In the genomic region with DNA sequence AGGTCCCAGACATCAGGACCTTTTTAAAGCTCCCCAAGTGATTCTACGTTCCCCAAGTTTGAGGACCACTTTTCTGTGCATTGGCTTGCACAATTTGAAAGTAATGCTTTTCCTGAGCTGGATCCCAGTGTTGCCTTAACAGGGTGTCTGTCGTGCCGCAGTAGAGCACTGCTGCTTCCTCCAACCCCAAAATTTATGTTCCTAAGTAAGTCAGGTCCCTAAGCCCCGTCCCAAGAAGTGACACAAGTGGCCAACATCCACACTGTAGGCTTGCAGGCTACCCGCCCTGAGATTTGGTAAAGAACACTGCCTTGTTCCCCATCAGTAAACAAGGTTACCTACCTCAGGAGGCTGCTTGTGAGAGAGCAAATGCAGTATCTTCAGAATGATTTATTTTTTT, we compare ENCODE assay signal across 2 cellular contexts.
TF ChIP-seq lines count a peak whose summit lies in the region.

No MANE protein-coding gene starts in this region.

TF ChIP-seq in HepG2, 621 proteins besides CTCF, POLR2A, EP300 and RAD21:
- no peak for TF ChIP-seq SNAI1 (CRISPR knock-in tag; IDR thresholded peaks at IDR 0.05; ENCODE audit: borderline replicate concordance)
- no peak for TF ChIP-seq FOXA1 (IDR thresholded peaks at IDR 0.05)
- 0 out of 2 replicates have a peak, but pooled peaks have one; percentile 23 for TF ChIP-seq FOXA1 (CRISPR knock-in tag; IDR thresholded peaks at IDR 0.05)
- TF ChIP-seq ZNF264 (CRISPR knock-in tag; IDR thresholded peaks at IDR 0.05): no peak
- peak; percentile 92 for TF ChIP-seq RBM22 (optimal IDR thresholded peaks at IDR 0.05; ENCODE audit: low read length)
- no peak for TF ChIP-seq ZNF83 (CRISPR knock-in tag; IDR thresholded peaks at IDR 0.05; ENCODE audit: borderline replicate concordance)
- peak; percentile 74; the same call in 1 of the 2 replicates for TF ChIP-seq ZC3H13 (CRISPR knock-in tag; IDR thresholded peaks at IDR 0.05)
- TF ChIP-seq AHR (CRISPR knock-in tag; IDR thresholded peaks at IDR 0.05): no peak

TF ChIP-seq in WTC11, 78 proteins besides CTCF, POLR2A, EP300 and RAD21:
- TF ChIP-seq RORB (CRISPR knock-in tag; IDR thresholded peaks at IDR 0.05) (no peak), NR3C1 (CRISPR knock-in tag; conservative IDR thresholded peaks at IDR 0.05; ENCODE audit: low read depth) (no peak), ETV6 (CRISPR knock-in tag; IDR thresholded peaks at IDR 0.05) (no peak), NFYB (CRISPR knock-in tag; conservative IDR thresholded peaks at IDR 0.05; ENCODE audit: low read depth) (no peak), FOXK1 (CRISPR knock-in tag; IDR thresholded peaks at IDR 0.05) (no peak)
- TF ChIP-seq, protein P1, sequence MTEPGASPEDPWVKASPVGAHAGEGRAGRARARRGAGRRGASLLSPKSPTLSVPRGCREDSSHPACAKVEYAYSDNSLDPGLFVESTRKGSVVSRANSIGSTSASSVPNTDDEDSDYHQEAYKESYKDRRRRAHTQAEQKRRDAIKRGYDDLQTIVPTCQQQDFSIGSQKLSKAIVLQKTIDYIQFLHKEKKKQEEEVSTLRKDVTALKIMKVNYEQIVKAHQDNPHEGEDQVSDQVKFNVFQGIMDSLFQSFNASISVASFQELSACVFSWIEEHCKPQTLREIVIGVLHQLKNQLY (CRISPR knock-in tag; IDR thresholded peaks at IDR 0.05): no peak
- TF ChIP-seq, protein P2, sequence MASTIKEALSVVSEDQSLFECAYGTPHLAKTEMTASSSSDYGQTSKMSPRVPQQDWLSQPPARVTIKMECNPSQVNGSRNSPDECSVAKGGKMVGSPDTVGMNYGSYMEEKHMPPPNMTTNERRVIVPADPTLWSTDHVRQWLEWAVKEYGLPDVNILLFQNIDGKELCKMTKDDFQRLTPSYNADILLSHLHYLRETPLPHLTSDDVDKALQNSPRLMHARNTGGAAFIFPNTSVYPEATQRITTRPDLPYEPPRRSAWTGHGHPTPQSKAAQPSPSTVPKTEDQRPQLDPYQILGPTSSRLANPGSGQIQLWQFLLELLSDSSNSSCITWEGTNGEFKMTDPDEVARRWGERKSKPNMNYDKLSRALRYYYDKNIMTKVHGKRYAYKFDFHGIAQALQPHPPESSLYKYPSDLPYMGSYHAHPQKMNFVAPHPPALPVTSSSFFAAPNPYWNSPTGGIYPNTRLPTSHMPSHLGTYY (CRISPR knock-in tag; IDR thresholded peaks at IDR 0.05): no peak
- TF ChIP-seq, protein P3, sequence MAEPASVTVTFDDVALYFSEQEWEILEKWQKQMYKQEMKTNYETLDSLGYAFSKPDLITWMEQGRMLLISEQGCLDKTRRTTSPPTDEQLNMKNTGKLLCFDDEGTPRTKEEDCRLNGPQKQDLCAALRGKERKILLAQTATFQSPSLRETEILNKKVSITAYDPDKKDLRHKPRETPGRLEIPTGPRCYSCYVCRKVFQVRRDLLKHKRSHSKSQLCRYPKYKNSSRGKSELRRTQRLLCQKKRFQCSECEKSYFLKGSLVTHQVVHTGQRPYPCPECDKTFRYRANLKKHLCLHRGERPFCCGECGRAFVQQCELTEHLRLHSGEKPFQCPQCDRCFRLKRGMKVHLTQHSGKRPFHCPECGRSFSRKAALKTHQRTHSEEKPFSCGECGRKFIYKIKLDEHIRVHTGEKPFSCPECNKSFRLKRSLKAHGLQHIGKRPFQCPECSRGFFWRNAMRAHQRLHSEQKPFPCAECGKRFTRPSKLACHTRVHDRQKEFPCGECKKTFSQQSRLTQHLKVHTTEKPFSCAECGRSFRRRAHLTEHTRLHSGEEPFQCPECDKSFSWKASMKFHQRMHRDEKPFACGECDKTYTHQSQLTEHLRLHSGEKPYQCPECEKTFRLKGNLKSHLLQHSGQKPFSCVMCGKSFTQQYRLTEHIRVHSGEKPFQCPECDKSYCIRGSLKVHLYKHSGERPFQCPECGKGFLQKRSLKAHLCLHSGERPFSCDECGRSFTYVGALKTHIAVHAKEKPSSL (CRISPR knock-in tag; conservative IDR thresholded peaks at IDR 0.05): no peak
